Comparison of ENCODE assay signal across 9 cellular contexts in genomic region chr5:113020461-113021273, GRCh38. TPM values are rescaled to one million over a fixed set of nuclear protein-coding genes. Genes with fewer than 3 reads are reported as not detected.
DNase-seq lines count a peak whose midpoint lies in the region; ATAC-seq and TF ChIP-seq lines count a peak whose summit lies in the region.
"Had no signal": no experiment of that assay in that cellular context is flagged by ENCODE, and none has a peak within 500 bp of the region (broad histone marks: within the 10 kb centered on the region; RNA-seq: fewer than 3 reads in every experiment).

No MANE protein-coding gene starts in this region.

- BruUV-seq in Calu3 (replicated peaks; lab: Mats Ljungman, UMichigan) = no TSS peak

- H3K36me3 Mint-ChIP-seq in Calu3 (ENCODE audit: insufficient read depth, unreplicated experiment) = peaks cover 15% of the 10 kb centered on the region
- peaks cover 79% of the 10 kb centered on the region for H3K36me3 Mint-ChIP-seq in activated T-helper 17 cell treated with anti-CD3 and anti-CD28 coated beads, Interleukin-2, amount 50 U/mL, for 72 hours (ENCODE audit: low read depth)

- CTCF ChIA-PET in Calu3 (lab: Charles Lee) = interaction anchor here (1.1 kb wide), 1 partner anchor 274 kb away, joined by 3 read pairs; no protein-coding TSS in a partner anchor

- H3K9me3 Mint-ChIP-seq in Calu3 (ENCODE audit: low read depth, unreplicated experiment) = no peaks in the 10 kb centered on the region
- H3K9me3 Mint-ChIP-seq in activated T-helper 17 cell treated with anti-CD3 and anti-CD28 coated beads, Interleukin-2, amount 50 U/mL, for 72 hours = no peaks in the 10 kb centered on the region

- DNase-seq in Calu3 (no peak), HS-5 (ENCODE audit: low read depth) (peak; percentile 52), kidney glomerular epithelial cell (lab: John Stamatoyannopoulos, UW) (peak; percentile 43), left cardiac atrium (no peak), sciatic nerve (ENCODE audit: low spot score) (no peak), NCI-H2081 (lab: John Stamatoyannopoulos, UW) (no peak)
- DNase-seq: SHP77 had no signal

- ATAC-seq in activated T-helper 17 cell treated with anti-CD3 and anti-CD28 coated beads, Interleukin-2, amount 50 U/mL, for 72 hours (replicated peaks) = peak; percentile 87
- ATAC-seq in GM21825 (IDR thresholded peaks at IDR 0.05; ENCODE audit: unreplicated experiment) (no peak), left cardiac atrium (no peak), sciatic nerve (no peak)

- no peak overlapping the region for H3K4me3 Mint-ChIP-seq in Calu3 (ENCODE audit: low read depth, unreplicated experiment)
- peak overlapping the region; percentile 54 for H3K4me3 Mint-ChIP-seq in activated T-helper 17 cell treated with anti-CD3 and anti-CD28 coated beads, Interleukin-2, amount 50 U/mL, for 72 hours

- TF ChIP-seq CTCF in Calu3 (IDR thresholded peaks at IDR 0.05; ENCODE audit: unreplicated experiment) = no peak

- no peaks in the 10 kb centered on the region for H3K27me3 Mint-ChIP-seq in Calu3 (ENCODE audit: unreplicated experiment)
- no peaks in the 10 kb centered on the region for H3K27me3 Mint-ChIP-seq in activated T-helper 17 cell treated with anti-CD3 and anti-CD28 coated beads, Interleukin-2, amount 50 U/mL, for 72 hours

- H3K27ac Mint-ChIP-seq in Calu3 (ENCODE audit: unreplicated experiment) = peak overlapping the region; percentile 87
- H3K27ac Mint-ChIP-seq in activated T-helper 17 cell treated with anti-CD3 and anti-CD28 coated beads, Interleukin-2, amount 50 U/mL, for 72 hours = peak overlapping the region; percentile 85

- H3K4me1 Mint-ChIP-seq in Calu3 (ENCODE audit: low read depth, unreplicated experiment) = peaks cover 65% of the 10 kb centered on the region
- H3K4me1 Mint-ChIP-seq in activated T-helper 17 cell treated with anti-CD3 and anti-CD28 coated beads, Interleukin-2, amount 50 U/mL, for 72 hours = peaks cover 28% of the 10 kb centered on the region

- intact Hi-C loops in Calu3 (cut with micrococcal nuclease; ENCODE audit: unreplicated experiment) (no loop called here), left cardiac atrium (cut with DNase I) (no loop called here), sciatic nerve (cut with DNase I) (no loop called here)

RNA-seq across cellular contexts. Expression of gene DCP2, which starts 44.1 kb away (rescaled TPM):
- total RNA-seq in Calu3 (2022) (56.0 and 57.8 TPM in 2 replicates), left cardiac atrium (10 to 100 TPM; 21.5 to 23.7 TPM), sciatic nerve (57.4 TPM)
- 10 to 100 TPM; 66.6 to 88.0 TPM for total RNA-seq in activated T-helper 17 cell treated with anti-CD3 and anti-CD28 coated beads, Interleukin-2, amount 50 U/mL, for 72 hours

Comparison
In these comparisons a context has a peak if more than half of its experiments do, and no peak if none do; other contexts are left out.
1. DNase-seq: peak in HS-5 (single experiment) and kidney glomerular epithelial cell (single experiment); none in Calu3 (single experiment), left cardiac atrium (single experiment), sciatic nerve (single experiment) and NCI-H2081 (0 of 2).